ENCODE assay signal across 8 cellular contexts in genomic region chr1:163071381-163072255, GRCh38. TPM values are rescaled to one million over a fixed set of nuclear protein-coding genes. Genes with fewer than 3 reads are reported as not detected.
DNase-seq lines count a peak whose midpoint lies in the region; ATAC-seq and FAIRE-seq lines count a peak whose summit lies in the region.

No MANE protein-coding gene starts in this region.

- H3K4me1 Mint-ChIP-seq in naive thymus-derived CD4-positive, alpha-beta T cell: peaks cover 0 to 3% (median 0%) of the 10 kb centered on the region in 7 donors

- H3K27ac Mint-ChIP-seq in naive thymus-derived CD4-positive, alpha-beta T cell: no peak overlapping the region

- no peaks in the 10 kb centered on the region for H3K27me3 ChIP-seq in naive thymus-derived CD4-positive, alpha-beta T cell (ENCODE audit: control insufficient read depth in 2 of 2, insufficient read depth in 2 of 2, low read length in 2 of 2)

- H3K4me1 ChIP-seq in naive thymus-derived CD4-positive, alpha-beta T cell (ENCODE audit: control insufficient read depth in 2 of 2, insufficient read depth in 2 of 2, low read length in 2 of 2): no peaks in the 10 kb centered on the region

- no peak overlapping the region for H3K27ac ChIP-seq in naive thymus-derived CD4-positive, alpha-beta T cell (ENCODE audit: low read depth, low read length)

- H3K36me3 ChIP-seq in naive thymus-derived CD4-positive, alpha-beta T cell (ENCODE audit: control insufficient read depth in 2 of 3, insufficient read depth in 3 of 3, low read length in 3 of 3): no peaks in the 10 kb centered on the region

- DNase-seq in SIG-M5 treated with dmso at 0.1 percent for 504 hours (lab: John Stamatoyannopoulos, UW; ENCODE audit: unreplicated experiment) (peak; percentile 59), SIG-M5 (lab: John Stamatoyannopoulos, UW) (no peak), NCI-H2196 (lab: John Stamatoyannopoulos, UW; ENCODE audit: unreplicated experiment) (peak; percentile 76), epidermal melanocyte (ENCODE audit: insufficient read length, low spot score) (peak; percentile 63), urothelium cell line (ENCODE audit: low spot score) (peak; percentile 82)
- DNase-seq in activated CD4-positive, alpha-beta T cell treated with anti-CD3 and anti-CD28 coated beads for 24 hours (ENCODE audit: low read depth in 2 of 2): peak; percentile 1 to 30
- DNase-seq in naive thymus-derived CD4-positive, alpha-beta T cell: peak in 6 of 9 donors; percentile 1 to 28 (median 12)

- CTCF ChIA-PET in naive thymus-derived CD4-positive, alpha-beta T cell (lab: Charles Lee): interaction anchor here (1.0 kb wide), 1 partner anchor 244 kb away, joined by 3 read pairs; no protein-coding TSS in a partner anchor

- no peak overlapping the region for H3K4me3 ChIP-seq in naive thymus-derived CD4-positive, alpha-beta T cell (ENCODE audit: low read length)

- H3K4me3 Mint-ChIP-seq in naive thymus-derived CD4-positive, alpha-beta T cell: no peak overlapping the region

- POLR2A ChIA-PET in naive thymus-derived CD4-positive, alpha-beta T cell (lab: Charles Lee): interaction anchor here (0.7 kb wide), 1 partner anchor 319 kb away, joined by 3 read pairs; no protein-coding TSS in a partner anchor

- no peaks in the 10 kb centered on the region for H3K36me3 Mint-ChIP-seq in naive thymus-derived CD4-positive, alpha-beta T cell

- peak; percentile 73 for ATAC-seq in HG02759 (IDR thresholded peaks at IDR 0.05; ENCODE audit: unreplicated experiment)
- ATAC-seq in naive thymus-derived CD4-positive, alpha-beta T cell: no peak

- H3K27me3 Mint-ChIP-seq in naive thymus-derived CD4-positive, alpha-beta T cell: peaks cover 44 to 74% (median 65%) of the 10 kb centered on the region in 5 donors

- FAIRE-seq in urothelium cell line (lab: Jason Lieb, UNC): no peak

- no peaks in the 10 kb centered on the region for H3K9me3 Mint-ChIP-seq in naive thymus-derived CD4-positive, alpha-beta T cell

- intact Hi-C loops in naive thymus-derived CD4-positive, alpha-beta T cell (cut with micrococcal nuclease): loop anchor here (1.0 kb wide), 1 partner anchor 244 kb away; no protein-coding TSS in a partner anchor

- no peaks in the 10 kb centered on the region for H3K9me3 ChIP-seq in naive thymus-derived CD4-positive, alpha-beta T cell (ENCODE audit: control insufficient read depth in 2 of 3, low read length in 3 of 3)

RNA-seq across cellular contexts. Expression of gene RGS4, which starts 2.5 kb away (rescaled TPM):
- total RNA-seq in naive thymus-derived CD4-positive, alpha-beta T cell: not detected
- polyA plus RNA-seq in naive thymus-derived CD4-positive, alpha-beta T cell: not detected
